ENCODE assay signal across 20 cellular contexts in genomic region chr10:130499541-130499940, GRCh38.
DNase-seq lines count a peak whose midpoint lies in the region; ATAC-seq and TF ChIP-seq lines count a peak whose summit lies in the region.
"Had no signal": no experiment of that assay in that cellular context is flagged by ENCODE, and none has a peak within 500 bp of the region (broad histone marks: within the 10 kb centered on the region; RNA-seq: fewer than 3 reads in every experiment).

No MANE protein-coding gene starts in this region.

- intact Hi-C loops in CD14-positive monocyte (cut with micrococcal nuclease) = no loop called here

- H3K4me3 Mint-ChIP-seq in CD14-positive monocyte (no peak overlapping the region), chondrocyte (ENCODE audit: unreplicated experiment) (no peak overlapping the region)
- H3K4me3 Mint-ChIP-seq: CD4-positive, alpha-beta memory T cell had no signal

- H3K4me3 ChIP-seq in neuronal stem cell (ENCODE audit: low read length in 2 of 2) (no peak overlapping the region), brain microvascular endothelial cell (ENCODE audit: low read depth, low read length) (no peak overlapping the region)
- H3K4me3 ChIP-seq: A549; BLaER1 treated with 17β-estradiol and CSF1 and Interleukin-3, amounts not matched to agents 10 nM and 100 nM; GM23248 had no signal

- H2AFZ ChIP-seq in neuronal stem cell (ENCODE audit: low read length) = no peak overlapping the region
- H2AFZ ChIP-seq: GM23248 had no signal

- H3K27me3 Mint-ChIP-seq in CD14-positive monocyte (ENCODE audit: low read depth in 3 of 3) (no peaks in the 10 kb centered on the region), chondrocyte (ENCODE audit: low read depth) (no peaks in the 10 kb centered on the region)
- H3K27me3 Mint-ChIP-seq: CD4-positive, alpha-beta memory T cell had no signal

- H3K36me3 Mint-ChIP-seq in CD14-positive monocyte (no peaks in the 10 kb centered on the region), chondrocyte (ENCODE audit: low read depth) (no peaks in the 10 kb centered on the region)
- H3K36me3 Mint-ChIP-seq: CD4-positive, alpha-beta memory T cell had no signal

- no peak overlapping the region for H2BK5ac ChIP-seq in neuronal stem cell (ENCODE audit: low read length)

- H3K23ac ChIP-seq in neuronal stem cell (ENCODE audit: low read depth, low read length, poor library complexity) = no peak overlapping the region

- H3K4me1 ChIP-seq in neuronal stem cell (ENCODE audit: control insufficient read depth in 2 of 2, insufficient read depth in 1 of 2, low read depth in 1 of 2, low read length in 2 of 2) = no peaks in the 10 kb centered on the region
- H3K4me1 ChIP-seq: A549, BE2C had no signal

- H2BK120ac ChIP-seq in neuronal stem cell (ENCODE audit: low read depth, low read length) = no peak overlapping the region

- H2BK15ac ChIP-seq in neuronal stem cell (ENCODE audit: low read length) = no peak overlapping the region

- ATAC-seq in HG02852 (IDR thresholded peaks at IDR 0.05; ENCODE audit: unreplicated experiment) = no peak
- ATAC-seq: A549, HCT116 had no signal

- peak overlapping the region; percentile 31 for H3K14ac ChIP-seq in neuronal stem cell (ENCODE audit: low read length)

- H3K9me3 Mint-ChIP-seq in CD14-positive monocyte (peaks cover 0 to 10% (median 3%) of the 10 kb centered on the region in 7 donors), chondrocyte (ENCODE audit: low read depth) (peaks cover 52% of the 10 kb centered on the region)

- H3K4me2 ChIP-seq in neuronal stem cell (ENCODE audit: insufficient read depth, low read length, poor library complexity, severe bottlenecking) = no peak overlapping the region
- H3K4me2 ChIP-seq: A549; BLaER1 treated with 17β-estradiol and CSF1 and Interleukin-3, amounts not matched to agents 10 nM and 100 nM had no signal

- H3K36me3 ChIP-seq in neuronal stem cell (replicated peaks in 1 of 2; ENCODE audit: control insufficient read depth in 2 of 2, insufficient read depth in 2 of 2, low read length in 2 of 2) (no peaks in the 10 kb centered on the region), brain microvascular endothelial cell (replicated peaks) (no peaks in the 10 kb centered on the region)
- H3K36me3 ChIP-seq: BE2C; BLaER1 treated with 17β-estradiol and CSF1 and Interleukin-3, amounts not matched to agents 10 nM and 100 nM had no signal

- H3K4me1 Mint-ChIP-seq in CD14-positive monocyte = no peaks in the 10 kb centered on the region
- H3K4me1 Mint-ChIP-seq in chondrocyte (ENCODE audit: low read depth) = no peaks in the 10 kb centered on the region
- H3K4me1 Mint-ChIP-seq: CD4-positive, alpha-beta memory T cell had no signal

- H2AK5ac ChIP-seq in neuronal stem cell (ENCODE audit: low read depth, low read length) = no peak overlapping the region

- H3K79me1 ChIP-seq in neuronal stem cell (ENCODE audit: low read depth, low read length) = no peaks in the 10 kb centered on the region

- DNase-seq in CD14-positive monocyte (ENCODE audit: low spot score) (peak; percentile 30), chondrocyte (ENCODE audit: low spot score) (peak; percentile 59), neuronal stem cell (ENCODE audit: low spot score) (no peak), brain microvascular endothelial cell (no peak), HuH-7 (ENCODE audit: low spot score) (no peak)
- DNase-seq: 8988T; ACHN; AML-193; BE2C; Calu3; CD4-positive, alpha-beta memory T cell; COR-L47; DMS53; DND-41; GM23248; H7 had no signal

- H3K27ac Mint-ChIP-seq in CD14-positive monocyte (no peak overlapping the region), chondrocyte (ENCODE audit: unreplicated experiment) (no peak overlapping the region)
- H3K27ac Mint-ChIP-seq: CD4-positive, alpha-beta memory T cell had no signal

- no peak overlapping the region for H3K4ac ChIP-seq in neuronal stem cell (ENCODE audit: low read length)

- in situ Hi-C loops in brain microvascular endothelial cell (cut with HindIII; ENCODE audit: low pct_ligation_motif_present, low sequenced_read_pairs) = no loop called here

- H3K27ac ChIP-seq in neuronal stem cell (replicated peaks; ENCODE audit: low read length) (no peak overlapping the region), brain microvascular endothelial cell (no peak overlapping the region)
- H3K27ac ChIP-seq: A549; BLaER1 treated with 17β-estradiol and CSF1 and Interleukin-3, amounts not matched to agents 10 nM and 100 nM; GM23248 had no signal

- TF ChIP-seq CTCF in CD14-positive monocyte (IDR thresholded peaks at IDR 0.05) (no peak), chondrocyte (IDR thresholded peaks at IDR 0.05) (no peak), brain microvascular endothelial cell (IDR thresholded peaks at IDR 0.05; ENCODE audit: low read depth, low read length, missing control alignments) (no peak)

- no peak overlapping the region for H3K9ac ChIP-seq in neuronal stem cell (ENCODE audit: low read depth, low read length, poor library complexity)
- H3K9ac ChIP-seq: BLaER1 treated with 17β-estradiol and CSF1 and Interleukin-3, amounts not matched to agents 10 nM and 100 nM; GM23248 had no signal

- no peak overlapping the region for H2BK12ac ChIP-seq in neuronal stem cell (ENCODE audit: low read length)

- H3K27me3 ChIP-seq in neuronal stem cell (ENCODE audit: control insufficient read depth in 3 of 3, insufficient read depth in 3 of 3, low read depth in 1 of 3, low read length in 3 of 3) = no peaks in the 10 kb centered on the region
- H3K27me3 ChIP-seq in brain microvascular endothelial cell (replicated peaks) = no peaks in the 10 kb centered on the region
- H3K27me3 ChIP-seq: BE2C; BLaER1 treated with 17β-estradiol and CSF1 and Interleukin-3, amounts not matched to agents 10 nM and 100 nM had no signal

- H3K18ac ChIP-seq in neuronal stem cell (ENCODE audit: low read length) = no peak overlapping the region

- no peak overlapping the region for H4K8ac ChIP-seq in neuronal stem cell (ENCODE audit: low read depth, low read length)

- no peak overlapping the region for H4K91ac ChIP-seq in neuronal stem cell (ENCODE audit: low read depth, low read length, poor library complexity)

- peaks cover 0 to 2% of the 10 kb centered on the region in 2 donors for H3K9me3 ChIP-seq in neuronal stem cell (replicated peaks in 1 of 2; ENCODE audit: control insufficient read depth in 2 of 2, insufficient read depth in 1 of 2, low read depth in 1 of 2, low read length in 2 of 2)
- H3K9me3 ChIP-seq: A549, BE2C had no signal

Comparison
In these comparisons a context has a peak if more than half of its experiments do, and no peak if none do; other contexts are left out.
1. DNase-seq: peak in CD14-positive monocyte (single experiment) and chondrocyte (single experiment); none in neuronal stem cell (single experiment), brain microvascular endothelial cell (single experiment) and HuH-7 (single experiment).